ENCODE assay signal across 12 cellular contexts in the genomic region with DNA sequence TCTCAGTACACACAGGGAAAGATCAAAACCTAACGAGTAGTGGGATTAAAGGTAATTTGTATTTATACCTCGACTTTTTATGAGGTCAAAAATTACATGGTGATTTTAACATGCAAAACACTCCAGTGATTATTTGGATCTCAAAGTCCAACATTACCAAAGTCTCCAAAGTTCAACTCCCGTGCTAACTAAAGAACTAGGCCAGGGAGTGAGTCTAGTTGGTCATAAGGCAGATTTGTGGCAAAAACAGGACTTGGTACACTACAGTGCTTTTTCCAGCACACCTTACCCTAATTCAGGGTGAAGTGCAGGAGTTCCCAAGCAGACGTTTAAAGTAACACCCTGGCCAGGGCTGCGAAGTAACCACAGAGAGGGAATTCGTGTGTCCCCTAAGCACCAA. TPM values are rescaled to one million over a fixed set of nuclear protein-coding genes. Genes with fewer than 3 reads are reported as not detected.
DNase-seq lines count a peak whose midpoint lies in the region; ATAC-seq and TF ChIP-seq lines count a peak whose summit lies in the region.
"Had no signal": no experiment of that assay in that cellular context is flagged by ENCODE, and none has a peak within 500 bp of the region (broad histone marks: within the 10 kb centered on the region; RNA-seq: fewer than 3 reads in every experiment).

No MANE protein-coding gene starts in this region.

- H3K4me3 ChIP-seq in SU-DHL-6 (ENCODE audit: insufficient read depth, low read length, poor library complexity, severe bottlenecking): no peak overlapping the region
- H3K4me3 ChIP-seq in fibroblast of pulmonary artery (replicated peaks; ENCODE audit: low read depth, low read length): peak overlapping the region; percentile 96
- H3K4me3 ChIP-seq in smooth muscle cell: peak overlapping the region; percentile 69
- peak overlapping the region in 1 of 2 donors; percentile 53 for H3K4me3 ChIP-seq in vagina

- H2AFZ ChIP-seq in SU-DHL-6 (ENCODE audit: low read depth, low read length, severe bottlenecking) (no peak overlapping the region), smooth muscle cell (ENCODE audit: low read depth) (no peak overlapping the region)

- H3K4me2 ChIP-seq in SU-DHL-6 (ENCODE audit: low read depth, low read length, poor library complexity, severe bottlenecking): peak overlapping the region; percentile 67
- H3K4me2 ChIP-seq in smooth muscle cell: peak overlapping the region; percentile 96

- ATAC-seq in activated CD8-positive, alpha-beta memory T cell treated with anti-CD3 and anti-CD28 coated beads, Interleukin-2, amount 10 ng/mL, durations not matched to agents 7 days and 5 days: no peak
- ATAC-seq in GM19035 (IDR thresholded peaks at IDR 0.05; ENCODE audit: unreplicated experiment) (no peak), HG03460 (IDR thresholded peaks at IDR 0.05; ENCODE audit: unreplicated experiment) (no peak)

- no peak for TF ChIP-seq CTCF in SU-DHL-6 (IDR thresholded peaks at IDR 0.05; ENCODE audit: insufficient read depth, low read length, poor library complexity, severe bottlenecking)
- TF ChIP-seq CTCF in fibroblast of pulmonary artery (IDR thresholded peaks at IDR 0.05; ENCODE audit: low read length, missing control alignments): no peak
- no peak for TF ChIP-seq CTCF in smooth muscle cell (IDR thresholded peaks at IDR 0.05; ENCODE audit: borderline replicate concordance, insufficient read depth, poor library complexity, severe bottlenecking)
- TF ChIP-seq CTCF in vagina (IDR thresholded peaks at IDR 0.05): no peak

- no peak for DNase-seq in activated CD8-positive, alpha-beta memory T cell treated with anti-CD3 and anti-CD28 coated beads, Interleukin-2, amount 10 ng/mL, durations not matched to agents 7 days and 5 days
- no peak for DNase-seq in activated CD8-positive, alpha-beta memory T cell treated with anti-CD3 and anti-CD28 coated beads, Interleukin-2, amount 50 U/mL, for 48 hours
- DNase-seq in fibroblast of pulmonary artery (ENCODE audit: low read depth): no peak
- no peak for DNase-seq in smooth muscle cell (lab: John Stamatoyannopoulos, UW; ENCODE audit: unreplicated experiment)
- DNase-seq in vagina (ENCODE audit: extremely low spot score in 2 of 2): no peak
- DNase-seq: kidney, SIG-M5, small intestine, stomach had no signal

- H3K9ac ChIP-seq in SU-DHL-6 (ENCODE audit: low read length): no peak overlapping the region
- no peak overlapping the region for H3K9ac ChIP-seq in smooth muscle cell (ENCODE audit: low read depth)

- H3K9me3 ChIP-seq in SU-DHL-6 (ENCODE audit: insufficient read depth, low read length): no peaks in the 10 kb centered on the region
- no peaks in the 10 kb centered on the region for H3K9me3 ChIP-seq in smooth muscle cell (replicated peaks; ENCODE audit: low read depth)
- H3K9me3 ChIP-seq in vagina: no peaks in the 10 kb centered on the region
- H3K9me3 ChIP-seq: stomach had no signal

- peaks cover 49% of the 10 kb centered on the region for H3K4me1 Mint-ChIP-seq in activated CD8-positive, alpha-beta memory T cell treated with anti-CD3 and anti-CD28 coated beads, Interleukin-2, amount 10 ng/mL, durations not matched to agents 7 days and 5 days

- CTCF ChIA-PET in activated CD8-positive, alpha-beta memory T cell treated with anti-CD3 and anti-CD28 coated beads, Interleukin-2, amount 10 ng/mL, durations not matched to agents 7 days and 5 days (lab: Charles Lee): interaction anchor here (1.5 kb wide), 1 partner anchor 304 kb away, joined by 3 read pairs; no protein-coding TSS in a partner anchor

- intact Hi-C loops in vagina (cut with DNase I): no loop called here

- H3K27ac ChIP-seq in SU-DHL-6 (ENCODE audit: low read depth, low read length) (no peak overlapping the region), smooth muscle cell (ENCODE audit: low read depth) (no peak overlapping the region), vagina (no peak overlapping the region)

- WGBS in smooth muscle cell (ENCODE audit: low lambda C conversion rate): 88% methylated on average over 6 of the region's 6 CpGs

- H3K9me3 Mint-ChIP-seq in activated CD8-positive, alpha-beta memory T cell treated with anti-CD3 and anti-CD28 coated beads, Interleukin-2, amount 10 ng/mL, durations not matched to agents 7 days and 5 days (ENCODE audit: low read depth): no peaks in the 10 kb centered on the region

- H3K27ac Mint-ChIP-seq in activated CD8-positive, alpha-beta memory T cell treated with anti-CD3 and anti-CD28 coated beads, Interleukin-2, amount 10 ng/mL, durations not matched to agents 7 days and 5 days: peak overlapping the region; percentile 43

- H3K79me2 ChIP-seq in SU-DHL-6 (ENCODE audit: insufficient read depth, low read length): peaks cover 12% of the 10 kb centered on the region; the same call in 1 of the 2 replicates
- peaks cover 31% of the 10 kb centered on the region for H3K79me2 ChIP-seq in smooth muscle cell (ENCODE audit: low read depth)

- H3K36me3 ChIP-seq in SU-DHL-6 (ENCODE audit: low read length) (no peaks in the 10 kb centered on the region), smooth muscle cell (ENCODE audit: low read depth) (no peaks in the 10 kb centered on the region), vagina (peaks cover 0 to 14% of the 10 kb centered on the region in 2 donors)

- no peaks in the 10 kb centered on the region for H3K27me3 ChIP-seq in SU-DHL-6 (ENCODE audit: low read length)
- H3K27me3 ChIP-seq in smooth muscle cell (ENCODE audit: low read depth): peaks cover 30% of the 10 kb centered on the region
- H3K27me3 ChIP-seq in vagina: peaks cover 7% of the 10 kb centered on the region

- H3K4me1 ChIP-seq in smooth muscle cell (ENCODE audit: low read depth): peaks cover 13% of the 10 kb centered on the region
- peaks cover 25% of the 10 kb centered on the region for H3K4me1 ChIP-seq in vagina

- peaks cover 31% of the 10 kb centered on the region for H3K27me3 Mint-ChIP-seq in activated CD8-positive, alpha-beta memory T cell treated with anti-CD3 and anti-CD28 coated beads, Interleukin-2, amount 10 ng/mL, durations not matched to agents 7 days and 5 days

- H3K9me2 ChIP-seq in SU-DHL-6 (replicated peaks; ENCODE audit: insufficient read depth, low read length): no peaks in the 10 kb centered on the region

- H3F3A ChIP-seq in SU-DHL-6 (ENCODE audit: insufficient read depth): no peaks in the 10 kb centered on the region
- H3F3A ChIP-seq in smooth muscle cell (ENCODE audit: low read depth): peaks cover 9% of the 10 kb centered on the region

- H4K20me1 ChIP-seq in SU-DHL-6 (ENCODE audit: low read depth, low read length): no peaks in the 10 kb centered on the region
- peaks cover 7% of the 10 kb centered on the region for H4K20me1 ChIP-seq in smooth muscle cell (ENCODE audit: low read depth)

- peak overlapping the region; percentile 99 for H3K4me3 Mint-ChIP-seq in activated CD8-positive, alpha-beta memory T cell treated with anti-CD3 and anti-CD28 coated beads, Interleukin-2, amount 10 ng/mL, durations not matched to agents 7 days and 5 days

- H3K36me3 Mint-ChIP-seq in activated CD8-positive, alpha-beta memory T cell treated with anti-CD3 and anti-CD28 coated beads, Interleukin-2, amount 10 ng/mL, durations not matched to agents 7 days and 5 days: peaks cover 25% of the 10 kb centered on the region

- no peak for TF ChIP-seq POLR2A in vagina (IDR thresholded peaks at IDR 0.05)

RNA-seq across cellular contexts. Expression of a gene that starts 1.1 kb away (rescaled TPM):
- total RNA-seq in activated CD8-positive, alpha-beta memory T cell treated with anti-CD3 and anti-CD28 coated beads, Interleukin-2, amount 10 ng/mL, durations not matched to agents 7 days and 5 days: 10 to 100 TPM; 11.0 to 13.1 TPM
- 10.9 and 20.3 TPM in 2 replicates for total RNA-seq in smooth muscle cell
- 9.9 and 12.2 TPM in 2 replicates for polyA plus RNA-seq in smooth muscle cell
- 8.1 TPM for total RNA-seq in vagina

RNA-seq across cellular contexts. Expression of a gene that starts 2.4 kb away (rescaled TPM):
- total RNA-seq in activated CD8-positive, alpha-beta memory T cell treated with anti-CD3 and anti-CD28 coated beads, Interleukin-2, amount 10 ng/mL, durations not matched to agents 7 days and 5 days: under 1 TPM in 1 of 2 experiments, not detected in 1; 0.50 TPM
- 0.09 TPM in 1 of 2 replicates, not detected in the other for total RNA-seq in smooth muscle cell
- polyA plus RNA-seq in smooth muscle cell: 0.12 TPM in 1 of 2 replicates, not detected in the other
- total RNA-seq in vagina: not detected

RNA-seq across cellular contexts. Expression of a gene that starts 14.4 kb away (rescaled TPM):
- 10 to 100 TPM in 1 of 2 experiments, 1 to 10 TPM in 1; 8.9 to 11.2 TPM for total RNA-seq in activated CD8-positive, alpha-beta memory T cell treated with anti-CD3 and anti-CD28 coated beads, Interleukin-2, amount 10 ng/mL, durations not matched to agents 7 days and 5 days
- total RNA-seq in smooth muscle cell (2.3 and 6.4 TPM in 2 replicates), vagina (3.7 TPM)
- 2.6 and 4.1 TPM in 2 replicates for polyA plus RNA-seq in smooth muscle cell

RNA-seq across cellular contexts. Expression of a gene that starts 44.0 kb away (rescaled TPM):
- not detected for total RNA-seq in activated CD8-positive, alpha-beta memory T cell treated with anti-CD3 and anti-CD28 coated beads, Interleukin-2, amount 10 ng/mL, durations not matched to agents 7 days and 5 days
- total RNA-seq in smooth muscle cell: not detected in 2 replicates
- not detected in 2 replicates for polyA plus RNA-seq in smooth muscle cell
- total RNA-seq in vagina: 28.2 TPM
- total RNA-seq: kidney, stomach had no signal
